Comparison of ENCODE assay signal across 11 cellular contexts in the genomic region with DNA sequence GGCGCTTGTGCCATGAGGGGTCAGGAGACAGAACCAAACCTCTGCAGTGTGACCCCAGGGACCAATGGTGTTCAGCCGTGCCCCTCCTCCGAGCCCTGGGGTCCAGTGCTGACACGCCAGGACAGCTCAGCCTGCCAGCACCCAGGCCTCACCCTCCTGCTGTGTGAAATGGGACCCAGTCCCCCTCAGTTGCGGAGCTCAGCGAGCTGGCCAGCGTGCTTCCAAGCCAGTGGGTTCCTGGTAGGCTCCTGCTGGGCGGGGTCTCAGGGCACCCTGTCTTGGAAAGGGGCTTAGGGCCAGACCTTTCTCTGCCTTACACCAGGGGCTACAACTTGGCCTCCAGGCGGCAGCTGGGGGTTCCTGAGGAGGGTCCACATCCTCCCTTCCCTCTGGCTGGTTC. TPM values are rescaled to one million over a fixed set of nuclear protein-coding genes. Genes with fewer than 3 reads are reported as not detected.
A peak's percentile ranks its signal among the peaks of the same experiment; 100 is the strongest.
DNase-seq lines count a peak whose midpoint lies in the region; ATAC-seq and TF ChIP-seq lines count a peak whose summit lies in the region.
"Had no signal": no experiment of that assay in that cellular context is flagged by ENCODE, and none has a peak within 500 bp of the region (broad histone marks: within the 10 kb centered on the region; RNA-seq: fewer than 3 reads in every experiment).

No MANE protein-coding gene starts in this region.

- intact Hi-C loops in left ventricle myocardium inferior (cut with micrococcal nuclease) (no loop called here), sciatic nerve (cut with DNase I) (no loop called here), A673 (cut with micrococcal nuclease; ENCODE audit: unreplicated experiment) (no loop called here)

- peak overlapping the region; percentile 65 for H3K4me2 ChIP-seq in DND-41 (ENCODE audit: insufficient read depth, low read length)

- peak overlapping the region in 1 of 2 experiments; percentile 62; a peak in 2 of 4 replicates for H3K4me3 ChIP-seq in DND-41 (ENCODE audit: low read depth in 1 of 2, low read length in 2 of 2)
- no peak overlapping the region for H3K4me3 ChIP-seq in RWPE2 (ENCODE audit: severe bottlenecking)
- peak overlapping the region; percentile 93 for H3K4me3 ChIP-seq in left ventricle myocardium inferior
- H3K4me3 ChIP-seq in A673 (ENCODE audit: low read depth, low read length, poor library complexity, severe bottlenecking) = no peak overlapping the region

- BruUV-seq in A673 (replicated peaks; lab: Mats Ljungman, UMichigan) = no TSS peak

- H3K79me2 ChIP-seq in DND-41 (ENCODE audit: insufficient read depth, low read length) = peaks cover 59% of the 10 kb centered on the region

- POLR2A ChIA-PET in A673 (lab: Charles Lee; ENCODE audit: low non-redundant PET) = no interaction called here

- DNase-seq in DND-41 (no peak), RWPE2 (ENCODE audit: low spot score) (no peak), left ventricle myocardium inferior (no peak), sciatic nerve (ENCODE audit: low spot score) (peak; percentile 55), ureter (ENCODE audit: low spot score) (no peak), DMS79 treated with DMSO at 0.1 percent for 48 hours (lab: John Stamatoyannopoulos, UW) (no peak), A673 (ENCODE audit: low spot score) (no peak)
- DNase-seq: EL, HFFc6, NCI-H1092 had no signal

- CTCF ChIA-PET in A673 (lab: Charles Lee) = no interaction called here

- ATAC-seq in DND-41 (ENCODE audit: insufficient read depth, low read depth) = no peak
- ATAC-seq in RWPE2 (ENCODE audit: low read depth) = no peak
- no peak for ATAC-seq in sciatic nerve
- ATAC-seq in HG03139 (IDR thresholded peaks at IDR 0.05; ENCODE audit: unreplicated experiment) = no peak

- H3K27ac ChIP-seq in DND-41 (ENCODE audit: low read length) (peak overlapping the region; percentile 87), RWPE2 (ENCODE audit: poor library complexity, severe bottlenecking) (peak overlapping the region; percentile 85), left ventricle myocardium inferior (replicated peaks) (peak overlapping the region; percentile 100), A673 (ENCODE audit: low read depth, low read length, poor library complexity, severe bottlenecking) (no peak overlapping the region)

- peaks cover 62% of the 10 kb centered on the region for H4K20me1 ChIP-seq in DND-41 (ENCODE audit: insufficient read depth, low read length)

- H3K36me3 ChIP-seq in DND-41 (ENCODE audit: insufficient read depth, low read length) (peaks cover 68% of the 10 kb centered on the region), RWPE2 (ENCODE audit: low read depth) (peaks cover 41% of the 10 kb centered on the region), left ventricle myocardium inferior (peaks cover 43% of the 10 kb centered on the region), A673 (ENCODE audit: insufficient read depth, low read length, poor library complexity, severe bottlenecking) (peaks cover 41% of the 10 kb centered on the region)

- H3K27me3 ChIP-seq in DND-41 (ENCODE audit: insufficient read depth, low read length, poor library complexity) (no peaks in the 10 kb centered on the region), RWPE2 (ENCODE audit: insufficient read depth, poor library complexity, severe bottlenecking) (no peaks in the 10 kb centered on the region), left ventricle myocardium inferior (ENCODE audit: low read depth) (no peaks in the 10 kb centered on the region), A673 (replicated peaks; ENCODE audit: insufficient read depth, low read depth, low read length, poor library complexity) (no peaks in the 10 kb centered on the region)

- TF ChIP-seq CTCF in DND-41 (IDR thresholded peaks at IDR 0.05; ENCODE audit: borderline replicate concordance, extremely low read depth, low read length, poor library complexity, severe bottlenecking) = no peak
- TF ChIP-seq CTCF in RWPE2 (IDR thresholded peaks at IDR 0.05; ENCODE audit: poor library complexity, severe bottlenecking) = no peak
- TF ChIP-seq CTCF in left ventricle myocardium inferior (IDR thresholded peaks at IDR 0.05; ENCODE audit: borderline replicate concordance) = no peak
- TF ChIP-seq CTCF in A673 (conservative IDR thresholded peaks at IDR 0.05; ENCODE audit: low read depth, low read length) = no peak

- H3K9me3 ChIP-seq in DND-41 (ENCODE audit: insufficient read depth, low read length, severe bottlenecking) (no peaks in the 10 kb centered on the region), RWPE2 (ENCODE audit: severe bottlenecking) (no peaks in the 10 kb centered on the region), left ventricle myocardium inferior (replicated peaks) (no peaks in the 10 kb centered on the region), A673 (ENCODE audit: low read depth, low read length, poor library complexity, severe bottlenecking) (no peaks in the 10 kb centered on the region)

- peaks cover 43% of the 10 kb centered on the region for H3K4me1 ChIP-seq in DND-41 (ENCODE audit: insufficient read depth, low read length)
- H3K4me1 ChIP-seq in RWPE2 (ENCODE audit: insufficient read depth, poor library complexity, severe bottlenecking) = peaks cover 22% of the 10 kb centered on the region
- peaks cover 87% of the 10 kb centered on the region for H3K4me1 ChIP-seq in left ventricle myocardium inferior
- peaks cover 41% of the 10 kb centered on the region for H3K4me1 ChIP-seq in A673 (ENCODE audit: insufficient read depth, low read length, poor library complexity, severe bottlenecking)

- H3K9ac ChIP-seq in DND-41 (ENCODE audit: low read depth, low read length) = peak overlapping the region; percentile 98

- H2AFZ ChIP-seq in DND-41 (ENCODE audit: low read depth, low read length) = no peak overlapping the region

RNA-seq across cellular contexts. Expression of a gene that starts 4.4 kb away (rescaled TPM):
- total RNA-seq in left ventricle myocardium inferior (28.2 TPM), sciatic nerve (44.7 TPM), ureter (71.5 TPM), A673 (2021) (80.3 and 92.8 TPM in 2 replicates)

RNA-seq across cellular contexts. Expression of a gene that starts 16.3 kb away (rescaled TPM):
- total RNA-seq in left ventricle myocardium inferior (0.33 TPM), sciatic nerve (0.36 TPM), ureter (not detected), A673 (2021) (0.35 TPM in 1 of 2 replicates, not detected in the other)
- total RNA-seq: HFFc6 had no signal
